In genomic region chr7:55019691-55020480, GRCh38 we compare ENCODE assay signal across 9 cellular contexts. TPM values are rescaled to one million over a fixed set of nuclear protein-coding genes. Genes with fewer than 3 reads are reported as not detected.
DNase-seq lines count a peak whose midpoint lies in the region; ATAC-seq and TF ChIP-seq lines count a peak whose summit lies in the region.
"Had no signal": no experiment of that assay in that cellular context is flagged by ENCODE, and none has a peak within 500 bp of the region (broad histone marks: within the 10 kb centered on the region; RNA-seq: fewer than 3 reads in every experiment).

No MANE protein-coding gene starts in this region.

- WGBS in endodermal cell (ENCODE audit: insufficient coverage in 1 of 2, insufficient read length in 1 of 2), 2 experiments: 2 to 3% methylated on average over 20 to 78 of the region's 78 CpGs

- ATAC-seq in HG03039 (IDR thresholded peaks at IDR 0.05; ENCODE audit: unreplicated experiment) (no peak), GM18870 (IDR thresholded peaks at IDR 0.05; ENCODE audit: unreplicated experiment) (no peak), GM18502 (IDR thresholded peaks at IDR 0.05; ENCODE audit: poor library complexity, unreplicated experiment) (no peak)

- H3K4me3 Mint-ChIP-seq in endodermal cell: peak overlapping the region; percentile 54

- no peaks in the 10 kb centered on the region for H3K4me1 Mint-ChIP-seq in endodermal cell

- H3K9ac ChIP-seq in endodermal cell (ENCODE audit: extremely low read depth, low read length, poor library complexity, severe bottlenecking): no peak overlapping the region
- peak overlapping the region; percentile 82 for H3K9ac ChIP-seq in mucosa of stomach (ENCODE audit: low read length)

- peak; percentile 50 for TF ChIP-seq CTCF in endodermal cell (conservative IDR thresholded peaks at IDR 0.05)

- in situ Hi-C loops in ACHN (cut with HindIII; ENCODE audit: low pct_ligation_motif_present, low pct_unique_long_range_greater_than_20kb, low sequenced_read_pairs): no loop called here

- H3K4me1 ChIP-seq in endodermal cell (ENCODE audit: control insufficient read depth, insufficient read depth, low read length) (peaks cover 3% of the 10 kb centered on the region), mucosa of stomach (ENCODE audit: control insufficient read depth, insufficient read depth, low read length) (peaks cover 4% of the 10 kb centered on the region)

- peaks cover 63% of the 10 kb centered on the region for H3K27me3 ChIP-seq in endodermal cell (ENCODE audit: control insufficient read depth, insufficient read depth, low read length, poor library complexity, severe bottlenecking)
- peaks cover 6% of the 10 kb centered on the region for H3K27me3 ChIP-seq in mucosa of stomach (ENCODE audit: control insufficient read depth, insufficient read depth, low read length)

- no peak overlapping the region for H3K27ac Mint-ChIP-seq in endodermal cell

- H3K27me3 Mint-ChIP-seq in endodermal cell (ENCODE audit: insufficient read depth): peaks cover 72% of the 10 kb centered on the region

- H3K9me3 ChIP-seq in endodermal cell (ENCODE audit: control insufficient read depth, low read length) (no peaks in the 10 kb centered on the region), mucosa of stomach (ENCODE audit: control insufficient read depth, low read length) (no peaks in the 10 kb centered on the region)

- H3K9me3 Mint-ChIP-seq in endodermal cell: no peaks in the 10 kb centered on the region

- H3K4me3 ChIP-seq in endodermal cell (ENCODE audit: low read length) (peak overlapping the region; percentile 72), mucosa of stomach (ENCODE audit: low read length) (peak overlapping the region; percentile 45)

- DNase-seq in ACHN: peak; percentile 56
- peak; percentile 77 for DNase-seq in HuH-7.5 (ENCODE audit: low spot score)
- peak; percentile 75 for DNase-seq in endodermal cell
- DNase-seq in putamen (ENCODE audit: low spot score): no peak

- H3K36me3 Mint-ChIP-seq in endodermal cell (ENCODE audit: low read depth): no peaks in the 10 kb centered on the region

- no peak overlapping the region for H3K27ac ChIP-seq in endodermal cell (ENCODE audit: low read depth, low read length)

- H3K36me3 ChIP-seq in endodermal cell (ENCODE audit: control insufficient read depth, insufficient read depth, low read length) (no peaks in the 10 kb centered on the region), mucosa of stomach (ENCODE audit: control insufficient read depth, insufficient read depth, low read length) (no peaks in the 10 kb centered on the region)

RNA-seq across cellular contexts. Expression of gene EGFR, which starts 1.1 kb away (rescaled TPM):
- 1 to 10 TPM; 5.0 to 5.8 TPM for total RNA-seq in endodermal cell
- polyA plus RNA-seq in endodermal cell (2013, experiment 1 of 2): 5.3 TPM
- 5.1 TPM for polyA plus RNA-seq in endodermal cell (2013, experiment 2 of 2)
- total RNA-seq: T-helper 1 cell treated with Interleukin-12 subunit alpha and Interleukin-12 subunit beta and Interleukin-4 antibody, amounts not matched to agents 30 ng/mL and 1 ng/mL, for 36 hours had no signal
